In genomic region chr11:4370166-4370565, GRCh38 we compare ENCODE assay signal across 40 cellular contexts. TPM values are rescaled to one million over a fixed set of nuclear protein-coding genes. Genes with fewer than 3 reads are reported as not detected.
"Had no signal": no experiment of that assay in that cellular context is flagged by ENCODE, and none has a peak within 500 bp of the region (broad histone marks: within the 10 kb centered on the region; RNA-seq: fewer than 3 reads in every experiment).

No MANE protein-coding gene starts in this region.

- H3K4me1 ChIP-seq: adrenal gland, body of pancreas, breast epithelium had no signal

- H3K4me1 Mint-ChIP-seq: activated CD4-positive, alpha-beta memory T cell treated with anti-CD3 and anti-CD28 coated beads, Interleukin-2, amount 10 ng/mL, durations not matched to agents 7 days and 5 days; activated CD4-positive, alpha-beta T cell treated with anti-CD3 and anti-CD28 coated beads for 36 hours; activated CD4-positive, alpha-beta T cell treated with anti-CD3 and anti-CD28 coated beads, Interleukin-2, amount 10 ng/mL, durations not matched to agents 7 days and 5 days; activated naive CD8-positive, alpha-beta T cell treated with anti-CD3 and anti-CD28 coated beads for 36 hours; activated T-helper 17 cell treated with anti-CD3 and anti-CD28 coated beads, Interleukin-2, amount 50 U/mL, for 72 hours; WTC11 had no signal

- H3K9me3 Mint-ChIP-seq: activated CD4-positive, alpha-beta memory T cell treated with anti-CD3 and anti-CD28 coated beads, Interleukin-2, amount 10 ng/mL, durations not matched to agents 7 days and 5 days; activated CD4-positive, alpha-beta T cell treated with anti-CD3 and anti-CD28 coated beads, Interleukin-2, amount 10 ng/mL, durations not matched to agents 7 days and 5 days; activated naive CD4-positive, alpha-beta T cell treated with anti-CD3 and anti-CD28 coated beads for 36 hours; activated naive CD4-positive, alpha-beta T cell treated with anti-CD3 and anti-CD28 coated beads, Interleukin-2, amount 50 U/mL, for 72 hours; activated naive CD8-positive, alpha-beta T cell treated with anti-CD3 and anti-CD28 coated beads for 36 hours; activated T-cell treated with anti-CD3 and anti-CD28 coated beads, Interleukin-2, amount 50 U/mL, for 4 hours; activated T-cell treated with anti-CD3 and anti-CD28 coated beads, Interleukin-2, amount 50 U/mL, for 72 hours; activated T-helper 1 cell treated with anti-CD3 and anti-CD28 coated beads, Interleukin-12 subunit alpha, Interleukin-12 subunit beta, Interleukin-2, Interleukin-4 antibody, amounts not matched to agents 30 ng/mL and 10 ng/mL and 1 ng/mL, durations not matched to agents 14 hours and 24 hours and 36 hours; activated T-helper 17 cell treated with anti-CD3 and anti-CD28 coated beads, Interleukin-2, amount 50 U/mL, for 72 hours; T-helper 1 cell treated with Interleukin-12 subunit alpha and Interleukin-12 subunit beta and Interleukin-4 antibody, amounts not matched to agents 30 μg/mL and 1 μg/mL, for 36 hours; T-helper 2 cell treated with Interferon-gamma antibody and Interleukin-4, amounts not matched to agents 5 μg/mL and 100 μg/mL, for 36 hours had no signal

- H3K36me3 Mint-ChIP-seq: activated naive CD4-positive, alpha-beta T cell treated with anti-CD3 and anti-CD28 coated beads, Interleukin-2, amount 50 U/mL, for 72 hours; activated naive CD8-positive, alpha-beta T cell treated with anti-CD3 and anti-CD28 coated beads for 36 hours; WTC11 had no signal

- DNase-seq: activated CD4-positive, alpha-beta memory T cell treated with anti-CD3 and anti-CD28 coated beads, Interleukin-2, amount 10 ng/mL, durations not matched to agents 7 days and 5 days; activated CD4-positive, alpha-beta T cell treated with anti-CD3 and anti-CD28 coated beads for 1 hour; activated CD4-positive, alpha-beta T cell treated with anti-CD3 and anti-CD28 coated beads for 36 hours; activated CD4-positive, alpha-beta T cell treated with anti-CD3 and anti-CD28 coated beads for 48 hours; activated CD4-positive, alpha-beta T cell treated with anti-CD3 and anti-CD28 coated beads, Interleukin-2, amount 10 ng/mL, durations not matched to agents 7 days and 5 days; activated CD4-positive, alpha-beta T cell treated with anti-CD3 and anti-CD28 coated beads, Interleukin-2, amount 50 U/mL, for 48 hours; activated CD4-positive, CD25-positive, alpha-beta regulatory T cell; activated CD8-positive, alpha-beta memory T cell treated with anti-CD3 and anti-CD28 coated beads for 24 hours; activated CD8-positive, alpha-beta memory T cell treated with anti-CD3 and anti-CD28 coated beads, Interleukin-2, amount 50 U/mL, for 4 hours; activated CD8-positive, alpha-beta T cell treated with anti-CD3 and anti-CD28 coated beads, Interleukin-2, amount 10 ng/mL, durations not matched to agents 7 days and 5 days; activated effector memory CD4-positive, alpha-beta T cell treated with anti-CD3 and anti-CD28 coated beads, Interleukin-2, amount 50 U/mL, for 16 hours; activated gamma-delta T cell treated with Interleukin-2 at 50 U/mL for 16 hours; activated naive CD4-positive, alpha-beta T cell; activated naive CD4-positive, alpha-beta T cell treated with anti-CD3 and anti-CD28 coated beads for 36 hours; activated naive CD4-positive, alpha-beta T cell treated with anti-CD3 and anti-CD28 coated beads, Interleukin-2, amount 50 U/mL, for 16 hours; activated naive CD8-positive, alpha-beta T cell treated with anti-CD3 and anti-CD28 coated beads for 36 hours; activated T-cell treated with anti-CD3 and anti-CD28 coated beads for 4 hours; activated T-cell treated with anti-CD3 and anti-CD28 coated beads, Interleukin-2, amount 50 U/mL, for 1 hour; activated T-cell treated with anti-CD3 and anti-CD28 coated beads, Interleukin-2, amount 50 U/mL, for 4 hours; activated T-cell treated with anti-CD3 and anti-CD28 coated beads, Interleukin-2, amount 50 U/mL, for 72 hours; adrenal gland; amniotic stem cell; aorta; body of pancreas; brain microvascular endothelial cell; central memory CD4-positive, alpha-beta T cell; T-helper 2 cell; T-helper 9 cell; WERI-Rb-1 had no signal

- H3K36me3 ChIP-seq: adrenal gland, brain microvascular endothelial cell, breast epithelium, WERI-Rb-1 had no signal

- H3K27me3 ChIP-seq: adrenal gland, body of pancreas, brain microvascular endothelial cell, breast epithelium had no signal

- ATAC-seq: activated CD4-positive, alpha-beta T cell treated with anti-CD3 and anti-CD28 coated beads for 36 hours; activated CD4-positive, CD25-positive, alpha-beta regulatory T cell treated with anti-CD3 and anti-CD28 coated beads, Interleukin-2, amount 50 U/mL, for 24 hours; activated CD8-positive, alpha-beta T cell treated with anti-CD3 and anti-CD28 coated beads, Interleukin-2, amount 10 ng/mL, durations not matched to agents 7 days and 5 days; activated naive CD4-positive, alpha-beta T cell treated with anti-CD3 and anti-CD28 coated beads, Interleukin-2, amount 50 U/mL, for 72 hours; activated T-cell treated with anti-CD3 and anti-CD28 coated beads, Interleukin-2, amount 50 U/mL, for 4 hours; activated T-cell treated with anti-CD3 and anti-CD28 coated beads, Interleukin-2, amount 50 U/mL, for 72 hours; activated T-helper 17 cell treated with anti-CD3 and anti-CD28 coated beads, Interleukin-2, amount 50 U/mL, for 72 hours; body of pancreas; WTC11 had no signal

- H3K4me3 ChIP-seq: adrenal gland, body of pancreas, breast epithelium had no signal

- H3K27ac Mint-ChIP-seq: activated CD4-positive, alpha-beta memory T cell treated with anti-CD3 and anti-CD28 coated beads, Interleukin-2, amount 10 ng/mL, durations not matched to agents 7 days and 5 days; activated CD4-positive, alpha-beta T cell treated with anti-CD3 and anti-CD28 coated beads for 36 hours; activated CD4-positive, alpha-beta T cell treated with anti-CD3 and anti-CD28 coated beads, Interleukin-2, amount 10 ng/mL, durations not matched to agents 7 days and 5 days; activated CD8-positive, alpha-beta T cell treated with anti-CD3 and anti-CD28 coated beads, Interleukin-2, amount 10 ng/mL, durations not matched to agents 7 days and 5 days; activated naive CD4-positive, alpha-beta T cell treated with anti-CD3 and anti-CD28 coated beads for 36 hours; activated naive CD4-positive, alpha-beta T cell treated with anti-CD3 and anti-CD28 coated beads, Interleukin-2, amount 50 U/mL, for 72 hours; activated naive CD8-positive, alpha-beta T cell treated with anti-CD3 and anti-CD28 coated beads for 36 hours; activated T-cell treated with anti-CD3 and anti-CD28 coated beads, Interleukin-2, amount 50 U/mL, for 72 hours; activated T-helper 1 cell treated with anti-CD3 and anti-CD28 coated beads, Interleukin-12 subunit alpha, Interleukin-12 subunit beta, Interleukin-2, Interleukin-4 antibody, amounts not matched to agents 30 ng/mL and 10 ng/mL and 1 ng/mL, durations not matched to agents 14 hours and 24 hours and 36 hours; activated T-helper 17 cell treated with anti-CD3 and anti-CD28 coated beads, Interleukin-2, amount 50 U/mL, for 72 hours; T-helper 1 cell treated with Interleukin-12 subunit alpha and Interleukin-12 subunit beta and Interleukin-4 antibody, amounts not matched to agents 30 μg/mL and 1 μg/mL, for 36 hours; T-helper 2 cell treated with Interferon-gamma antibody and Interleukin-4, amounts not matched to agents 5 μg/mL and 100 μg/mL, for 36 hours; WTC11 had no signal

- H3K27me3 Mint-ChIP-seq: activated T-helper 17 cell treated with anti-CD3 and anti-CD28 coated beads, Interleukin-2, amount 50 U/mL, for 72 hours had no signal

- H3K4me3 Mint-ChIP-seq: activated CD4-positive, alpha-beta memory T cell treated with anti-CD3 and anti-CD28 coated beads, Interleukin-2, amount 10 ng/mL, durations not matched to agents 7 days and 5 days; activated CD4-positive, alpha-beta T cell treated with anti-CD3 and anti-CD28 coated beads for 36 hours; activated CD4-positive, alpha-beta T cell treated with anti-CD3 and anti-CD28 coated beads, Interleukin-2, amount 10 ng/mL, durations not matched to agents 7 days and 5 days; activated CD8-positive, alpha-beta T cell treated with anti-CD3 and anti-CD28 coated beads, Interleukin-2, amount 10 ng/mL, durations not matched to agents 7 days and 5 days; activated naive CD4-positive, alpha-beta T cell treated with anti-CD3 and anti-CD28 coated beads for 36 hours; activated naive CD8-positive, alpha-beta T cell treated with anti-CD3 and anti-CD28 coated beads for 36 hours; activated T-cell treated with anti-CD3 and anti-CD28 coated beads, Interleukin-2, amount 50 U/mL, for 4 hours; activated T-cell treated with anti-CD3 and anti-CD28 coated beads, Interleukin-2, amount 50 U/mL, for 72 hours; activated T-helper 1 cell treated with anti-CD3 and anti-CD28 coated beads, Interleukin-12 subunit alpha, Interleukin-12 subunit beta, Interleukin-2, Interleukin-4 antibody, amounts not matched to agents 30 ng/mL and 10 ng/mL and 1 ng/mL, durations not matched to agents 14 hours and 24 hours and 36 hours; activated T-helper 17 cell treated with anti-CD3 and anti-CD28 coated beads, Interleukin-2, amount 50 U/mL, for 72 hours; T-helper 1 cell treated with Interleukin-12 subunit alpha and Interleukin-12 subunit beta and Interleukin-4 antibody, amounts not matched to agents 30 μg/mL and 1 μg/mL, for 36 hours; T-helper 2 cell treated with Interferon-gamma antibody and Interleukin-4, amounts not matched to agents 5 μg/mL and 100 μg/mL, for 36 hours; WTC11 had no signal

- H3K9me3 ChIP-seq: adrenal gland, body of pancreas, breast epithelium had no signal

- H3K27ac ChIP-seq: adrenal gland, body of pancreas, brain microvascular endothelial cell, breast epithelium, WERI-Rb-1 had no signal

RNA-seq across cellular contexts. Expression of gene OR52B4, which starts 2.0 kb away (rescaled TPM):
- total RNA-seq: activated CD4-positive, alpha-beta memory T cell treated with anti-CD3 and anti-CD28 coated beads, Interleukin-2, amount 10 ng/mL, durations not matched to agents 7 days and 5 days; activated CD4-positive, alpha-beta T cell treated with anti-CD3 and anti-CD28 coated beads for 36 hours; activated CD4-positive, alpha-beta T cell treated with anti-CD3 and anti-CD28 coated beads, Interleukin-2, amount 10 ng/mL, durations not matched to agents 7 days and 5 days; activated CD8-positive, alpha-beta T cell treated with anti-CD3 and anti-CD28 coated beads, Interleukin-2, amount 10 ng/mL, durations not matched to agents 7 days and 5 days; activated naive CD4-positive, alpha-beta T cell treated with anti-CD3 and anti-CD28 coated beads for 36 hours; activated naive CD4-positive, alpha-beta T cell treated with anti-CD3 and anti-CD28 coated beads, Interleukin-2, amount 50 U/mL, for 72 hours; activated naive CD8-positive, alpha-beta T cell treated with anti-CD3 and anti-CD28 coated beads for 36 hours; activated T-cell treated with anti-CD3 and anti-CD28 coated beads, Interleukin-2, amount 50 U/mL, for 4 hours; activated T-cell treated with anti-CD3 and anti-CD28 coated beads, Interleukin-2, amount 50 U/mL, for 72 hours; activated T-helper 1 cell treated with anti-CD3 and anti-CD28 coated beads, Interleukin-12 subunit alpha, Interleukin-12 subunit beta, Interleukin-2, Interleukin-4 antibody, amounts not matched to agents 30 ng/mL and 10 ng/mL and 1 ng/mL, durations not matched to agents 14 hours and 24 hours and 36 hours; activated T-helper 17 cell treated with anti-CD3 and anti-CD28 coated beads, Interleukin-2, amount 50 U/mL, for 72 hours; adrenal gland; aorta; astrocyte; body of pancreas; breast epithelium; cardiac septum; cerebellum; WTC11 had no signal
